In the genomic region with DNA sequence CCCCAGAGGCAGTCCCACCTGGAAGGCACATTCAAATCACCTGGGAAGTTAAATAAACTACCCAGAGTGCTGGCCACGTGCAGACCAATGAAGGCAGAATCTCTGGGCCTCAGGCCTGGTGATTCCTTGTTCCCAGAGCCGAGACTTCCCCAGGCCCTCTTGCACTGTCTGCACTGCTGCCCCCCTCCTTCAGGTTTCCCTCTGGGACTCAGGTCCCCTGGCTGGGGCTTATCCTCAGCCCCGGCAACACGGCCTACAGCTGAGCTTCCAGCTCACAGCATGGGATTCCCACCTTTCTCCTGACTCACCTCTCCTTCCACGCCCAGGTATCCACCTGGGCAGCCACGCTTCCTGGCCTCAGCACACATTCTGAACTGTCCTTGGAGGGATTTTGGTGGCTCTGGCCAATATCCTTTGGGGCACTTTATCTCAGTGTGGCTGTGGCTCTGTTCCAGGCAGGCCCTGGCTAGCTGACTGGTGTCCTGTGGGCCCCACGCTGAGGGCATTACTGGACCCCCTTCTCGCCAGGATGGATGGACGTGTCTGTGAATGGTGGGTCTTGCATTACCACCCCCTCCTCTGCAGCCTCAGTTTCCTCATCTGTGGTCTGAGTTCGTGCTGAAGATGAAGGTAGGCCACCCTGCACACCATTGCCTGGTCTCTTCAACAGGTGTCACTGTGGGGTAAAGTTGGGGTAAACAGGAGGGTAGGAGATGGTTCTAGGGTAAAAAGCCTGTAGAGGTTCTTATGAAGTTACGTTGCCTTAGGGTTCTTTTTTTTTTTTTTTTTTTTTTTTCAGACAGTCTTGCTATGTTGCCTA, we compare ENCODE assay signal across 1 cellular context.
TF ChIP-seq lines count a peak whose summit lies in the region.

No MANE protein-coding gene starts in this region.

TF ChIP-seq in H1, 55 proteins besides CTCF, POLR2A, EP300 and RAD21:
- TF ChIP-seq USF2 (IDR thresholded peaks at IDR 0.05; ENCODE audit: low read length): no peak
- no peak for TF ChIP-seq SP4 (IDR thresholded peaks at IDR 0.05; ENCODE audit: low read length)
- TF ChIP-seq SRF (IDR thresholded peaks at IDR 0.05; ENCODE audit: low read depth, low read length): no peak
- TF ChIP-seq HDAC6 (IDR thresholded peaks at IDR 0.05; ENCODE audit: low read depth, low read length): no peak
- TF ChIP-seq RBBP5 (IDR thresholded peaks at IDR 0.05; ENCODE audit: borderline replicate concordance, low read depth, low read length): no peak
- no peak for TF ChIP-seq TEAD4 (IDR thresholded peaks at IDR 0.05; ENCODE audit: low read depth, low read length)
- TF ChIP-seq BRCA1 (IDR thresholded peaks at IDR 0.05; ENCODE audit: low read depth, low read length): no peak
- no peak for TF ChIP-seq POU5F1 (IDR thresholded peaks at IDR 0.05; ENCODE audit: low read depth, low read length)
- no peak for TF ChIP-seq GABPA (IDR thresholded peaks at IDR 0.05; ENCODE audit: borderline replicate concordance, insufficient read depth, low read length)
